21 cellular contexts compared by ENCODE assay signal in genomic region chr2:81991282-81991681, GRCh38.
"Had no signal": no experiment of that assay in that cellular context is flagged by ENCODE, and none has a peak within 500 bp of the region (broad histone marks: within the 10 kb centered on the region; RNA-seq: fewer than 3 reads in every experiment).

No MANE protein-coding gene starts in this region.

- H3K4me3 ChIP-seq: MG63, SJSA1, SK-N-MC had no signal

- H3K27ac ChIP-seq: SJSA1, SK-N-MC had no signal

- DNase-seq: Karpas-422; KG1; MG63; NCI-H1092 treated with DMSO at 0.1 percent for 48 hours; NCI-H1436; NCI-H187; NCI-H2029; NCI-H2081 treated with DMSO at 0.1 percent for 48 hours; NCI-H2171; NCI-H226; NCI-H446; NCI-H510A; NCI-H524 treated with DMSO at 0.1 percent for 48 hours; NCI-H69; NCI-H774; NK-92 treated with Interleukin-12 subunit alpha and Interleukin-12 subunit beta, amount 100 ng/mL, for 24 hours; Right ventricle myocardium superior; RPMI8226; SIG-M5 had no signal

- H3K9me3 ChIP-seq: MG63, SJSA1 had no signal

- H3K4me1 ChIP-seq: SJSA1 had no signal

- H3K27me3 ChIP-seq: MG63, SJSA1 had no signal

- H3K36me3 ChIP-seq: MG63, SJSA1 had no signal
